8 cellular contexts compared by ENCODE assay signal in the genomic region with DNA sequence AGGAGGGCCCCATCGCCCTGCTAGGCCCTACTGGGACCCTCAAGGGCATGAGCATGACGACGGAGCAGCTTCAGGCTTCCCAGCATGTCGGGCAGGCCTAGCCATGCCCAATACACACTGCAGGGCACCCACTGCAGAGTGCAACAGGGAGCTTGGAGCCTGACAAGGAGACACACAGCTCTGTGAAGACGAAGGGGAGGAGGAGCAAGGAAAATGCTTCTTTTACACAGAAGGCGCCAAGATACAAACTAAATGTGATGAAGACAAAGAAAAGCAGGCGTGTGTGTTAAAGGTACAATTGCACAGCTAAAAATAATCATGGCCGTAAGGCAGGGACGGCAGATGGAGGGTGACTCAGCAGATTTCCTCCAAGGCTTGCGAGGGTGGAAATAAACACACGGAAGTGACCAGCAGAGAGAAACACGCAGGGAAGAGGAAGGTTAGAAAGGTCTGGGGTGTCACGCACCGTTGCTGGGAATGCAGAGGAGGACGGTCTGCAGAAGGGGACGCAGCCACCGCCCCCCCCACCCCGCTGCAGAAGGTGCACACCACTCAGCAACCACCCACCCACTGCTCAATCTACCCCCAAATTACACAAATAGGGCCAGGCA.
DNase-seq lines count a peak whose midpoint lies in the region; ATAC-seq and TF ChIP-seq lines count a peak whose summit lies in the region.

No MANE protein-coding gene starts in this region.

- no peaks in the 10 kb centered on the region for H3K36me3 ChIP-seq in right lobe of liver

- no peak for TF ChIP-seq POLR2A in right lobe of liver (IDR thresholded peaks at IDR 0.05)

- H3K9me3 ChIP-seq in right lobe of liver = no peaks in the 10 kb centered on the region

- TF ChIP-seq CTCF in 22Rv1 (IDR thresholded peaks at IDR 0.05) (no peak), right lobe of liver (IDR thresholded peaks at IDR 0.05) (no peak)

- peak overlapping the region; percentile 67 for H3K27ac ChIP-seq in 22Rv1
- peak overlapping the region; percentile 76 for H3K27ac ChIP-seq in cingulate gyrus (ENCODE audit: low read depth, low read length)
- H3K27ac ChIP-seq in right lobe of liver = peak overlapping the region in 2 of 3 donors; percentile 18 to 43
- peak overlapping the region; percentile 80 for H3K27ac ChIP-seq in temporal lobe (ENCODE audit: low read depth, low read length)

- H3K27me3 ChIP-seq in right lobe of liver = no peaks in the 10 kb centered on the region

- WGBS in right lobe of liver (ENCODE audit: insufficient coverage, low coverage, low lambda C conversion rate, missing lambda C conversion rate) = 35% methylated on average over 10 of the region's 18 CpGs

- peaks cover 0 to 30% (median 1%) of the 10 kb centered on the region in 4 donors for H3K4me1 ChIP-seq in right lobe of liver

- peak; percentile 68 for DNase-seq in GM04504 (ENCODE audit: low read depth)
- DNase-seq in RPMI7951 (ENCODE audit: low read depth) = peak; percentile 92
- peak; percentile 45 to 63 (median 63) for DNase-seq in right lobe of liver

- intact Hi-C loops in right lobe of liver (cut with DNase I) = no loop called here

- ATAC-seq in right lobe of liver (peak; percentile 58 to 73 (median 61)), HG03139 (IDR thresholded peaks at IDR 0.05; ENCODE audit: unreplicated experiment) (no peak), GM18867 (IDR thresholded peaks at IDR 0.05; ENCODE audit: unreplicated experiment) (no peak)

- H3K4me3 ChIP-seq in right lobe of liver = no peak overlapping the region

Comparison
In these comparisons a context has a peak if more than half of its experiments do, and no peak if none do; other contexts are left out.
1. ATAC-seq: peak in right lobe of liver (4 of 4); none in HG03139 (single experiment) and GM18867 (single experiment).
2. Peak in every context shown above with its lines, with median percentiles within 50 percentile points of each other: H3K27ac ChIP-seq and DNase-seq.